ENCODE assay signal across 20 cellular contexts in genomic region chr10:78000206-78000605, GRCh38. TPM values are rescaled to one million over a fixed set of nuclear protein-coding genes. Genes with fewer than 3 reads are reported as not detected.
DNase-seq lines count a peak whose midpoint lies in the region; ATAC-seq, FAIRE-seq and TF ChIP-seq lines count a peak whose summit lies in the region.
"Had no signal": no experiment of that assay in that cellular context is flagged by ENCODE, and none has a peak within 500 bp of the region (broad histone marks: within the 10 kb centered on the region; RNA-seq: fewer than 3 reads in every experiment).

No MANE protein-coding gene starts in this region.

- H3K36me3 ChIP-seq in GM12878 (ENCODE audit: control insufficient read depth in 2 of 2, insufficient read depth in 2 of 2, low read length in 1 of 2), result peaks cover 11 to 21% of the 10 kb centered on the region in 2 experiments
- H3K36me3 ChIP-seq in psoas muscle (ENCODE audit: insufficient read depth in 1 of 2, low read depth in 1 of 2), result peaks cover 16 to 73% of the 10 kb centered on the region in 2 donors
- H3K36me3 ChIP-seq in skeletal muscle tissue (ENCODE audit: control insufficient read depth in 3 of 3, insufficient read depth in 3 of 3, low read length in 3 of 3), result peaks cover 20 to 54% (median 44%) of the 10 kb centered on the region in 3 donors

- in situ Hi-C loops in GM12878 (cut with MboI), result no loop called here

- intact Hi-C loops in GM12878 (cut with micrococcal nuclease; ENCODE audit: unreplicated experiment), result no loop called here
- intact Hi-C loops in psoas muscle (cut with DNase I), result loop anchor here (2.0 to 5.0 kb wide), 3 partner anchors 73 to 153 kb away; partner anchors contain the start of gene DLG5 (in 1 of the 2)

- no peaks in the 10 kb centered on the region for H3K4me1 Mint-ChIP-seq in activated naive CD4-positive, alpha-beta T cell treated with anti-CD3 and anti-CD28 coated beads, Interleukin-2, amount 10 ng/mL, durations not matched to agents 7 days and 5 days
- H3K4me1 Mint-ChIP-seq: B cell had no signal

- H3K27ac ChIP-seq in GM12878 (ENCODE audit: control insufficient read depth, insufficient read depth), result no peak overlapping the region
- H3K27ac ChIP-seq in psoas muscle, result peak overlapping the region; percentile 86
- peak overlapping the region; percentile 57 for H3K27ac ChIP-seq in skeletal muscle tissue (ENCODE audit: low read depth, low read length)
- H3K27ac ChIP-seq: 22Rv1; A549; BLaER1 treated with 17β-estradiol and CSF1 and Interleukin-3, amounts not matched to agents 10 nM and 100 nM; C4-2B had no signal

- no TSS peak for BruUV-seq in GM12878 (replicated peaks; lab: Mats Ljungman, UMichigan)

- RAD21 ChIA-PET in GM12878 (lab: Charles Lee; ENCODE audit: unreplicated experiment), result no interaction called here

- TF ChIP-seq CTCF in GM12878 (IDR thresholded peaks at IDR 0.05 in 2 of 3, conservative IDR thresholded peaks at IDR 0.05 in 1 of 3; ENCODE audit: control insufficient read depth in 2 of 3, extremely low read depth in 1 of 3, insufficient read depth in 1 of 3, low read depth in 3 of 3, low read length in 3 of 3) (no peak), psoas muscle (IDR thresholded peaks at IDR 0.05) (peak; percentile 21)

- no peak overlapping the region for H3K4me3 Mint-ChIP-seq in activated naive CD4-positive, alpha-beta T cell treated with anti-CD3 and anti-CD28 coated beads, Interleukin-2, amount 10 ng/mL, durations not matched to agents 7 days and 5 days
- H3K4me3 Mint-ChIP-seq: B cell; CD4-positive, alpha-beta T cell; CD8-positive, alpha-beta T cell had no signal

- no peaks in the 10 kb centered on the region for H3K79me2 ChIP-seq in GM12878 (ENCODE audit: control insufficient read depth, insufficient read depth, low read length)

- POLR2A ChIA-PET in GM12878 (lab: Charles Lee), result no interaction called here

- H3K27me3 Mint-ChIP-seq in activated naive CD4-positive, alpha-beta T cell treated with anti-CD3 and anti-CD28 coated beads, Interleukin-2, amount 10 ng/mL, durations not matched to agents 7 days and 5 days, result no peaks in the 10 kb centered on the region
- H3K27me3 Mint-ChIP-seq: B cell; CD4-positive, alpha-beta T cell had no signal

- TF ChIP-seq RAD21 in GM12878 (IDR thresholded peaks at IDR 0.05; ENCODE audit: insufficient read depth, low read depth, low read length), result no peak

- H3K36me3 Mint-ChIP-seq in activated naive CD4-positive, alpha-beta T cell treated with anti-CD3 and anti-CD28 coated beads, Interleukin-2, amount 10 ng/mL, durations not matched to agents 7 days and 5 days, result peaks cover 61% of the 10 kb centered on the region

- FAIRE-seq in GM12878 (lab: Jason Lieb, UNC), result peak; percentile 56
- FAIRE-seq: A549, D721Med, G401.6, GM12891, GM19239 had no signal

- H3K9me3 ChIP-seq in GM12878 (replicated peaks; ENCODE audit: control insufficient read depth, insufficient read depth, low read length) (no peaks in the 10 kb centered on the region), psoas muscle (no peaks in the 10 kb centered on the region), skeletal muscle tissue (ENCODE audit: control insufficient read depth in 3 of 3, low read length in 3 of 3) (no peaks in the 10 kb centered on the region)
- H3K9me3 ChIP-seq: A549, Caco-2 had no signal

- ATAC-seq in GM12878 (no peak), psoas muscle (peak; percentile 81 to 92 (median 85))
- ATAC-seq: A549; CD8-positive, alpha-beta T cell had no signal

- no peak for TF ChIP-seq EP300 in GM12878 (IDR thresholded peaks at IDR 0.05; ENCODE audit: borderline replicate concordance in 1 of 2, control insufficient read depth in 1 of 2, low read depth in 2 of 2, low read length in 2 of 2)

- CTCF ChIA-PET in GM12878 (lab: Yijun Ruan, JAX), result interaction anchor here (1.2 kb wide), 1 partner anchor 153 kb away, joined by 4 read pairs; no protein-coding TSS in a partner anchor
- CTCF ChIA-PET in activated naive CD4-positive, alpha-beta T cell treated with anti-CD3 and anti-CD28 coated beads, Interleukin-2, amount 10 ng/mL, durations not matched to agents 7 days and 5 days (lab: Charles Lee), result no interaction called here

- H3K27me3 ChIP-seq in GM12878 (replicated peaks in 1 of 2; ENCODE audit: control insufficient read depth in 2 of 2, insufficient read depth in 2 of 2, low read length in 1 of 2) (no peaks in the 10 kb centered on the region), psoas muscle (ENCODE audit: insufficient read depth in 3 of 3, low read length in 2 of 3) (no peaks in the 10 kb centered on the region), skeletal muscle tissue (ENCODE audit: control insufficient read depth in 3 of 3, insufficient read depth in 3 of 3, low read length in 3 of 3) (no peaks in the 10 kb centered on the region)
- H3K27me3 ChIP-seq: BLaER1 treated with 17β-estradiol and CSF1 and Interleukin-3, amounts not matched to agents 10 nM and 100 nM had no signal

- no peak overlapping the region for H2AFZ ChIP-seq in GM12878 (ENCODE audit: control insufficient read depth, low read depth, low read length)

- no peak overlapping the region for H3K4me3 ChIP-seq in GM12878
- H3K4me3 ChIP-seq in psoas muscle, result no peak overlapping the region
- no peak overlapping the region for H3K4me3 ChIP-seq in skeletal muscle tissue (ENCODE audit: low read length in 3 of 3)
- H3K4me3 ChIP-seq: A549; BLaER1 treated with 17β-estradiol and CSF1 and Interleukin-3, amounts not matched to agents 10 nM and 100 nM had no signal

- no peak for DNase-seq in GM12878 (ENCODE audit: low read depth, low spot score)
- peak in 1 of 2 donors; percentile 78 for DNase-seq in psoas muscle
- no peak for DNase-seq in GDM1 (lab: John Stamatoyannopoulos, UW)
- DNase-seq in stimulated activated CD4-positive, alpha-beta T cell treated with anti-CD3 and anti-CD28 coated beads, Interleukin-2, amount 100 ng/mL, for 48 hours, result no peak
- no peak for DNase-seq in activated naive CD4-positive, alpha-beta T cell treated with anti-CD3 and anti-CD28 coated beads, Interleukin-2, amount 10 ng/mL, durations not matched to agents 7 days and 5 days
- DNase-seq: AML-193; Caco-2; Calu3; CD4-positive, alpha-beta T cell; CD8-positive, alpha-beta T cell had no signal

- no peak for TF ChIP-seq POLR2A in GM12878 (IDR thresholded peaks at IDR 0.05; ENCODE audit: low read depth, low read length)

- H3K27ac Mint-ChIP-seq in activated naive CD4-positive, alpha-beta T cell treated with anti-CD3 and anti-CD28 coated beads, Interleukin-2, amount 10 ng/mL, durations not matched to agents 7 days and 5 days, result no peak overlapping the region
- H3K27ac Mint-ChIP-seq: B cell; CD4-positive, alpha-beta T cell; CD8-positive, alpha-beta T cell had no signal

- SMC1A ChIA-PET in GM12878 (lab: Charles Lee; ENCODE audit: uncharacterized antibody, unreplicated experiment), result no interaction called here

- no peaks in the 10 kb centered on the region for H4K20me1 ChIP-seq in GM12878 (ENCODE audit: control insufficient read depth, insufficient read depth)

- no peak overlapping the region for H3K4me2 ChIP-seq in GM12878 (ENCODE audit: control insufficient read depth, insufficient read depth)
- H3K4me2 ChIP-seq: A549; BLaER1 treated with 17β-estradiol and CSF1 and Interleukin-3, amounts not matched to agents 10 nM and 100 nM had no signal

- H3K9me3 Mint-ChIP-seq in activated naive CD4-positive, alpha-beta T cell treated with anti-CD3 and anti-CD28 coated beads, Interleukin-2, amount 10 ng/mL, durations not matched to agents 7 days and 5 days, result no peaks in the 10 kb centered on the region
- H3K9me3 Mint-ChIP-seq: CD4-positive, alpha-beta T cell; CD8-positive, alpha-beta T cell had no signal

- H3K4me1 ChIP-seq in GM12878 (ENCODE audit: control insufficient read depth, insufficient read depth, low read length), result no peaks in the 10 kb centered on the region
- H3K4me1 ChIP-seq in psoas muscle, result peaks cover 38% of the 10 kb centered on the region
- peaks cover 9 to 35% (median 21%) of the 10 kb centered on the region in 3 donors for H3K4me1 ChIP-seq in skeletal muscle tissue (ENCODE audit: control insufficient read depth in 3 of 3, insufficient read depth in 3 of 3, low read length in 3 of 3)
- H3K4me1 ChIP-seq: A549; BLaER1 treated with 17β-estradiol and CSF1 and Interleukin-3, amounts not matched to agents 10 nM and 100 nM; Caco-2 had no signal

- no peak overlapping the region for H3K9ac ChIP-seq in GM12878 (ENCODE audit: control insufficient read depth, insufficient read depth, low read length)
- H3K9ac ChIP-seq in skeletal muscle tissue (ENCODE audit: low read depth in 1 of 3, low read length in 3 of 3), result peak overlapping the region in 1 of 3 donors; percentile 27
- H3K9ac ChIP-seq: BLaER1 treated with 17β-estradiol and CSF1 and Interleukin-3, amounts not matched to agents 10 nM and 100 nM had no signal

RNA-seq across cellular contexts. Expression of gene POLR3A, which starts 29.1 kb away (rescaled TPM):
- 42.1 and 44.8 TPM in 2 replicates for total RNA-seq in GM12878 (2013; cell fraction: nucleolus; rRNA removed)
- 14.9 and 17.5 TPM in 2 replicates for total RNA-seq in GM12878 (2014; rRNA removed)
- 11.7 and 12.9 TPM in 2 replicates for total RNA-seq in GM12878 (2014; rRNA removed; fragmentation: Illumina TruSeq; extraction: Trizol)
- 16.8 and 20.4 TPM in 2 replicates for total RNA-seq in GM12878 (2021)
- 6.1 TPM for polyA plus RNA-seq in GM12878 (2011; ENCODE audit: low read depth)
- polyA plus RNA-seq in GM12878 (2011; rRNA removed), result 10.5 and 11.6 TPM in 2 replicates
- polyA plus RNA-seq in GM12878 (2011; cell fraction: cytosol; rRNA removed), result 9.3 and 11.2 TPM in 2 replicates
- 15.2 and 18.5 TPM in 2 replicates for polyA plus RNA-seq in GM12878 (2011; cell fraction: nucleus; rRNA removed)
- polyA plus RNA-seq in GM12878 (2012), result 7.3 and 7.4 TPM in 2 replicates
- polyA plus RNA-seq in GM12878 (2014; fragmentation: Illumina TruSeq; extraction: Trizol), result 15.8 and 16.4 TPM in 2 replicates
- 1 to 10 TPM; 5.4 to 6.6 TPM for polyA plus RNA-seq in GM12878 (2014; fragmentation: Nextera tagmentation; extraction: Ambion mirVana)
- polyA plus RNA-seq in GM12878 (2014; rRNA removed), result 12.2 and 12.3 TPM in 2 replicates
- polyA plus RNA-seq in GM12878 (2016; fragmentation: Nextera tagmentation; extraction: Ambion mirVana), result 10 to 100 TPM; 18.4 to 19.2 TPM
- 30.7 and 30.9 TPM in 2 replicates for polyA minus RNA-seq in GM12878 (2011; rRNA and poly(A)+ RNA removed)
- 12.2 and 13.8 TPM in 2 replicates for polyA minus RNA-seq in GM12878 (2011; cell fraction: cytosol; rRNA and poly(A)+ RNA removed)
- 23.9 and 36.4 TPM in 2 replicates for polyA minus RNA-seq in GM12878 (2011; cell fraction: nucleus; rRNA and poly(A)+ RNA removed)
- total RNA-seq in psoas muscle, result 10 to 100 TPM; 11.8 to 16.5 (median 14.1) TPM
- polyA plus RNA-seq in psoas muscle, result 10 to 100 TPM in 1 of 3 donors, 1 to 10 TPM in 2; 5.2 to 14.2 (median 8.9) TPM
- 18.8 TPM for total RNA-seq in skeletal muscle tissue

RNA-seq across cellular contexts. Expression of gene RPS24, which starts 33.5 kb away (rescaled TPM):
- total RNA-seq in GM12878 (2013; cell fraction: nucleolus; rRNA removed), result 603 and 652 TPM in 2 replicates
- total RNA-seq in GM12878 (2014; rRNA removed), result 2,411 and 2,802 TPM in 2 replicates
- total RNA-seq in GM12878 (2014; rRNA removed; fragmentation: Illumina TruSeq; extraction: Trizol), result 6,566 and 6,639 TPM in 2 replicates
- 1,928 and 2,010 TPM in 2 replicates for total RNA-seq in GM12878 (2021)
- polyA plus RNA-seq in GM12878 (2011; ENCODE audit: low read depth), result 19,005 TPM
- polyA plus RNA-seq in GM12878 (2011; rRNA removed), result 4,949 and 6,080 TPM in 2 replicates
- 3,837 and 6,286 TPM in 2 replicates for polyA plus RNA-seq in GM12878 (2011; cell fraction: cytosol; rRNA removed)
- 1,409 and 1,490 TPM in 2 replicates for polyA plus RNA-seq in GM12878 (2011; cell fraction: nucleus; rRNA removed)
- polyA plus RNA-seq in GM12878 (2012), result 5,520 and 6,024 TPM in 2 replicates
- polyA plus RNA-seq in GM12878 (2014; fragmentation: Illumina TruSeq; extraction: Trizol), result 7,285 and 11,010 TPM in 2 replicates
- 1,000 to 10,000 TPM; 2,040 to 2,048 TPM for polyA plus RNA-seq in GM12878 (2014; fragmentation: Nextera tagmentation; extraction: Ambion mirVana)
- 3,560 and 4,462 TPM in 2 replicates for polyA plus RNA-seq in GM12878 (2014; rRNA removed)
- polyA plus RNA-seq in GM12878 (2016; fragmentation: Nextera tagmentation; extraction: Ambion mirVana), result 1,000 to 10,000 TPM; 1,343 to 1,367 TPM
- polyA minus RNA-seq in GM12878 (2011; rRNA and poly(A)+ RNA removed), result 1,139 and 1,792 TPM in 2 replicates
- 512 and 570 TPM in 2 replicates for polyA minus RNA-seq in GM12878 (2011; cell fraction: cytosol; rRNA and poly(A)+ RNA removed)
- polyA minus RNA-seq in GM12878 (2011; cell fraction: nucleus; rRNA and poly(A)+ RNA removed), result 171 and 211 TPM in 2 replicates
- total RNA-seq in psoas muscle, result 1,000 to 10,000 TPM in 3 of 4 donors, 100 to 1,000 TPM in 1; 980 to 1,456 (median 1,110) TPM
- polyA plus RNA-seq in psoas muscle, result 1,000 to 10,000 TPM; 2,584 to 4,077 (median 3,663) TPM
- 2,668 TPM for total RNA-seq in skeletal muscle tissue
